ENCODE assay signal across 10 cellular contexts in the genomic region with DNA sequence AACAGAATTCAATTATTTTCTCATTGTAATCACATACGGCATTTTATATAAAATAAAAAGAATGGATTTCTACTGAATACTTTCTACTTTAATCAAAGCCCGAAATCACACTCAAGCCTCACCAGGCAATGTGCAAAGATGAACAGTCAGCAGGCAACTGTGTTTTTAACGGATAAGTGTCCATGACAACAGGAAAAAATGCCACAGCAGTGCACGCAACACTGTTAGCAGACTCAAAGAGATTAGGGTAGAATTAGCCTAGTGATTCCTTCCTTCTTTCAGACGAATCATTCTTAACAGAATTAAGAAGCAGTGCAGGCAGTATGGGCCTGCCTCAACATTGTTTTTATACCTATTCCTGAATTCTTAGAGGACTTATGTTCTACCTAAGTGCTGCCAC.
DNase-seq lines count a peak whose midpoint lies in the region; ATAC-seq lines count a peak whose summit lies in the region.
"Had no signal": no experiment of that assay in that cellular context is flagged by ENCODE, and none has a peak within 500 bp of the region (broad histone marks: within the 10 kb centered on the region; RNA-seq: fewer than 3 reads in every experiment).

No MANE protein-coding gene starts in this region.

- no peak for ATAC-seq in GM21528 (IDR thresholded peaks at IDR 0.05; ENCODE audit: low FRiP score, unreplicated experiment)
- ATAC-seq in GM19035 (IDR thresholded peaks at IDR 0.05; ENCODE audit: unreplicated experiment), result no peak
- no peak for ATAC-seq in GM21390 (IDR thresholded peaks at IDR 0.05; ENCODE audit: unreplicated experiment)
- ATAC-seq: Panc1 had no signal

- DNase-seq in AG08395 (ENCODE audit: low spot score) (peak; percentile 61), M059J (ENCODE audit: low read depth) (peak; percentile 63), cerebellum (ENCODE audit: low spot score) (peak; percentile 9), medulla oblongata (ENCODE audit: extremely low spot score) (peak; percentile 47), globus pallidus (ENCODE audit: low spot score) (no peak)
- DNase-seq: NCI-H1694 had no signal
